ENCODE assay signal across 26 cellular contexts in genomic region chr11:130216591-130217132, GRCh38. TPM values are rescaled to one million over a fixed set of nuclear protein-coding genes. Genes with fewer than 3 reads are reported as not detected.
DNase-seq lines count a peak whose midpoint lies in the region; ATAC-seq and TF ChIP-seq lines count a peak whose summit lies in the region.
"Had no signal": no experiment of that assay in that cellular context is flagged by ENCODE, and none has a peak within 500 bp of the region (broad histone marks: within the 10 kb centered on the region; RNA-seq: fewer than 3 reads in every experiment).

No MANE protein-coding gene starts in this region.

- no peaks in the 10 kb centered on the region for H3K27me3 ChIP-seq in RWPE2 (ENCODE audit: insufficient read depth, poor library complexity, severe bottlenecking)
- H3K27me3 ChIP-seq: BLaER1 treated with 17β-estradiol and CSF1 and Interleukin-3, amounts not matched to agents 10 nM and 100 nM; left lung had no signal

- H3K27ac ChIP-seq in RWPE2 (ENCODE audit: poor library complexity, severe bottlenecking), result no peak overlapping the region
- H3K27ac ChIP-seq: BLaER1 treated with 17β-estradiol and CSF1 and Interleukin-3, amounts not matched to agents 10 nM and 100 nM; left lung; neutrophil; tibial artery had no signal

- H3K4me3 ChIP-seq in RWPE2 (ENCODE audit: severe bottlenecking), result no peak overlapping the region
- H3K4me3 ChIP-seq: BLaER1 treated with 17β-estradiol and CSF1 and Interleukin-3, amounts not matched to agents 10 nM and 100 nM; left lung; tibial artery had no signal

- H3K9me3 ChIP-seq in RWPE2 (ENCODE audit: severe bottlenecking), result no peaks in the 10 kb centered on the region
- H3K9me3 ChIP-seq: BLaER1 treated with 17β-estradiol and CSF1 and Interleukin-3, amounts not matched to agents 10 nM and 100 nM; left lung; neutrophil; SK-N-SH; tibial artery had no signal

- intact Hi-C loops in posterior vena cava (cut with DNase I), result loop anchor here in 1 of 2 donors (10.0 kb wide), 1 partner anchor 208 kb away; the partner anchor contains the start of gene ADAMTS8

- no peaks in the 10 kb centered on the region for H3K36me3 ChIP-seq in RWPE2 (ENCODE audit: low read depth)
- H3K36me3 ChIP-seq: BLaER1 treated with 17β-estradiol and CSF1 and Interleukin-3, amounts not matched to agents 10 nM and 100 nM; left lung; neutrophil; tibial artery had no signal

- H3K4me1 ChIP-seq in RWPE2 (ENCODE audit: insufficient read depth, poor library complexity, severe bottlenecking), result no peaks in the 10 kb centered on the region
- H3K4me1 ChIP-seq: BLaER1 treated with 17β-estradiol and CSF1 and Interleukin-3, amounts not matched to agents 10 nM and 100 nM had no signal

- no peak for ATAC-seq in RWPE2 (ENCODE audit: low read depth)
- no peak for ATAC-seq in GM21717 (IDR thresholded peaks at IDR 0.05; ENCODE audit: unreplicated experiment)
- ATAC-seq: activated T-cell treated with anti-CD3 and anti-CD28 coated beads, Interleukin-2, amount 50 U/mL, for 4 hours; left lung; stimulated activated naive CD8-positive, alpha-beta T cell treated with anti-CD3 and anti-CD28 coated beads, Interleukin-15, Interleukin-2, amounts not matched to agents 100 U/mL and 50 U/mL, for 24 hours had no signal

- DNase-seq in 8988T (peak; percentile 5), RWPE2 (ENCODE audit: low spot score) (peak; percentile 33), left kidney (ENCODE audit: low read depth, low spot score) (peak; percentile 44), posterior vena cava (ENCODE audit: low spot score) (peak; percentile 24), Ammon's horn (ENCODE audit: low spot score) (no peak), NAMALWA (ENCODE audit: low spot score) (no peak), NCI-H446 (lab: John Stamatoyannopoulos, UW) (no peak)
- DNase-seq: activated CD4-positive, alpha-beta T cell treated with anti-CD3 and anti-CD28 coated beads, Interleukin-2, amount 50 U/mL, for 4 hours; activated naive CD4-positive, alpha-beta T cell treated with anti-CD3 and anti-CD28 coated beads for 36 hours; activated T-cell treated with anti-CD3 and anti-CD28 coated beads, Interleukin-2, amount 50 U/mL, for 4 hours; amygdala; cortex of kidney; glutamatergic neuron; HCEC 1CT; KBM-7; left lung; NCI-H146; NCI-H524 treated with DMSO at 0.1 percent for 48 hours; RPMI8226; SK-N-SH; stimulated activated CD4-positive, alpha-beta T cell treated with anti-CD3 and anti-CD28 coated beads, Interleukin-4, amount 100 ng/mL, for 4 hours; stimulated activated naive CD8-positive, alpha-beta T cell treated with anti-CD3 and anti-CD28 coated beads, Interleukin-15, Interleukin-2, amounts not matched to agents 100 U/mL and 50 U/mL, for 24 hours; tibial artery had no signal

- no peak for TF ChIP-seq CTCF in RWPE2 (IDR thresholded peaks at IDR 0.05; ENCODE audit: poor library complexity, severe bottlenecking)

RNA-seq across cellular contexts. Expression of gene ST14, which starts 57.1 kb away (rescaled TPM):
- total RNA-seq in posterior vena cava, result 1 to 10 TPM; 4.9 to 6.0 TPM
- total RNA-seq: activated naive CD4-positive, alpha-beta T cell treated with anti-CD3 and anti-CD28 coated beads for 36 hours had no signal

Comparison
In these comparisons a context has a peak if more than half of its experiments do, and no peak if none do; other contexts are left out.
1. DNase-seq: peak in 8988T (single experiment), RWPE2 (single experiment), left kidney (single experiment) and posterior vena cava (single experiment); none in Ammon's horn (single experiment), NAMALWA (single experiment) and NCI-H446 (0 of 2).